ENCODE assay signal across 1 cellular context in the genomic region with DNA sequence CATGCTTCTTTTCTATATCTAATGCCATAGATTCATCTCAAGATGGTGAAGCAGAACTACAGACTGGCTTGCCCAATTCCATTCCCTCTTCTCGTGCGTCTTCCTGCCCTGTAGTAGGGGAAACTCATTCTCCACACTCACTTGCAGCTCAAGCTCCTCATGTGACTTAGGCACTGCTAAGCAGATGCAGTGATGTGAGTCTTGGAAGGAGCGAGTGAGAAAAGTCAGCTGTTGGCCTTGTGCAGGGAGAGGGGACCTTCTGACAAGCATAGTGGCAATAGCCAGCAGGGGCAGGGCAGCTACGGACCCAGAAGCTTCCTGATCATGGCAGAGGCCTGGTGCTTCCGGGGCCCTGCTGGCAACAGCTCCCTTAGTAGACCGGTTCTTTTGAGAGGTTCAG.
TF ChIP-seq lines count a peak whose summit lies in the region.

No MANE protein-coding gene starts in this region.

TF ChIP-seq in IMR-90, 13 proteins besides CTCF, POLR2A, EP300 and RAD21:
- TF ChIP-seq MAZ (IDR thresholded peaks at IDR 0.05; ENCODE audit: borderline replicate concordance, low read depth, low read length) (no peak), MAFK (IDR thresholded peaks at IDR 0.05; ENCODE audit: low read depth, low read length) (no peak), NFE2L2 (IDR thresholded peaks at IDR 0.05; ENCODE audit: low read depth, low read length) (no peak)
